ENCODE assay signal across 9 cellular contexts in the genomic region with DNA sequence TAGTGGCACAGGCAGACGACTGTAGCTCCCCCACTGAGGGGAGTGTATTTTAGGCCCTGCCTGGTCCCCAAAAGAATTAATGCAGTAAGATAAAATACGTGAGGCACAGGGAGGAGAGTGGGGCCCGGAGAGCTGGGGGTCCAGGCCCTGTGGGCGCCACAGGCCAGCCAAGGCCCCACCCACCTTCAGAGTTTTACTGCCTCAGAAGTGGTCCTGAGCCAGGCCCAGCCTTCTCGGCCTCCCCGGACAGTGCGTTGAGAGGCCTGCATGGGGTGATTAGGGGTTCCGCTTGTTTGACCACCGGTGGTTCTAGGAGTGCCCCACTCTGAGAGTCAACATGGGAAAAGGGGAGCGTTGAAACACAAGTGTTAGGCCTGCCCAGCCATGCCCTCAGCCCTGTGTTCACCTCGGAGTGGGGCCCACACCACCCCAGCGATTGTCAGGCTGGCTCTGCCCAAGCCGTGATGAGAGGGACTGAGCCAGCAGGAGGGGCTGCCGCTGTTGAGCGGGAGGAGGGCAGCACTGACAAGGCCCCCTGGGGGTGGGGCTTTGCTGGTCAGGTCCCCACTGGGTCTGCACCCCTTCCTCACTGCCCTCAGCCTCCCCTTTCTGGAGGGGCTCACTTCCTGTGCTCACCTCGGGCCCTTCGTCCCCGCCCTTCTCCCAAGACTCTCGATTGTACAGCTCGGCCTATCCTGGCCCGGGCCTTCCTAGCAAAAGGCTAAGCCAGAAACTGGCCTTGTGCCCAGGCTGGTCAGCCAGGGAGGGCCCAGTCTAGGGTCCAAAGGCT. TPM values are rescaled to one million over a fixed set of nuclear protein-coding genes. Genes with fewer than 3 reads are reported as not detected.
A peak's percentile ranks its signal among the peaks of the same experiment; 100 is the strongest.
DNase-seq lines count a peak whose midpoint lies in the region; ATAC-seq and TF ChIP-seq lines count a peak whose summit lies in the region.
"Had no signal": no experiment of that assay in that cellular context is flagged by ENCODE, and none has a peak within 500 bp of the region (broad histone marks: within the 10 kb centered on the region; RNA-seq: fewer than 3 reads in every experiment).

No MANE protein-coding gene starts in this region.

- H3K4me1 ChIP-seq in Panc1 (ENCODE audit: control insufficient read depth, insufficient read depth, low read length) (peaks cover 36% of the 10 kb centered on the region), endodermal cell (ENCODE audit: control insufficient read depth, insufficient read depth, low read length) (peaks cover 11% of the 10 kb centered on the region), tibial artery (peaks cover 0 to 65% (median 55%) of the 10 kb centered on the region in 4 donors)

- no peak for TF ChIP-seq POLR2A in GM18505 (IDR thresholded peaks at IDR 0.05; ENCODE audit: borderline replicate concordance, extremely low read depth, insufficient read depth, insufficient read length)

- H3K27me3 Mint-ChIP-seq in endodermal cell (ENCODE audit: insufficient read depth) = no peaks in the 10 kb centered on the region

- DNase-seq in Panc1 (ENCODE audit: low read depth, low spot score) = no peak
- DNase-seq in endodermal cell = no peak
- DNase-seq in medulla oblongata (ENCODE audit: extremely low spot score) = peak; percentile 46
- DNase-seq in tibial artery = no peak
- DNase-seq in activated CD4-positive, CD25-positive, alpha-beta regulatory T cell (lab: John Stamatoyannopoulos, UW) = no peak
- DNase-seq: activated gamma-delta T cell had no signal

- in situ Hi-C loops in Panc1 (cut with HindIII; ENCODE audit: low pct_unique_long_range_greater_than_20kb, low sequenced_read_pairs) = no loop called here

- POLR2A ChIA-PET in Panc1 (lab: Charles Lee) = no interaction called here

- ATAC-seq in Panc1 = peak; percentile 17; the same call in 1 of the 2 replicates
- ATAC-seq in HG02588 (IDR thresholded peaks at IDR 0.05; ENCODE audit: unreplicated experiment) = no peak
- no peak for ATAC-seq in GM18505 (IDR thresholded peaks at IDR 0.05; ENCODE audit: unreplicated experiment)

- peaks cover 17% of the 10 kb centered on the region for H3K36me3 Mint-ChIP-seq in endodermal cell (ENCODE audit: low read depth)

- intact Hi-C loops in Panc1 (cut with micrococcal nuclease; ENCODE audit: unreplicated experiment) (no loop called here), tibial artery (cut with DNase I; ENCODE audit: low total_unique reads) (loop anchor here (2.0 kb wide), 1 partner anchor 29 kb away; no protein-coding TSS in a partner anchor)

- H3K4me1 Mint-ChIP-seq in endodermal cell = peaks cover 8% of the 10 kb centered on the region

- no TSS peak for BruUV-seq in Panc1 (replicated peaks; lab: Mats Ljungman, UMichigan)

- CTCF ChIA-PET in Panc1 (lab: Charles Lee) = interaction anchor here (0.7 to 1.3 kb wide), 4 partner anchors 15 to 34 kb away, joined by 3 read pairs; no protein-coding TSS in a partner anchor

- no peaks in the 10 kb centered on the region for H3K9me3 Mint-ChIP-seq in endodermal cell

- H3K4me3 ChIP-seq in Panc1 (ENCODE audit: low read depth in 2 of 2, low read length in 2 of 2) (no peak overlapping the region), endodermal cell (ENCODE audit: low read length) (no peak overlapping the region), tibial artery (no peak overlapping the region)
- H3K4me3 ChIP-seq: PC-9 had no signal

- TF ChIP-seq CTCF in Panc1 (IDR thresholded peaks at IDR 0.05) (no peak), endodermal cell (conservative IDR thresholded peaks at IDR 0.05) (no peak), tibial artery (IDR thresholded peaks at IDR 0.05) (no peak)

- 80 to 86% methylated on average over 11 to 21 of the region's 21 CpGs for WGBS in endodermal cell (ENCODE audit: insufficient coverage in 1 of 2, insufficient read length in 1 of 2), 2 experiments

- no peak overlapping the region for H3K9ac ChIP-seq in endodermal cell (ENCODE audit: extremely low read depth, low read length, poor library complexity, severe bottlenecking)

- H3K9me3 ChIP-seq in Panc1 (ENCODE audit: control insufficient read depth, insufficient read depth, low read depth, low read length) (no peaks in the 10 kb centered on the region), endodermal cell (ENCODE audit: control insufficient read depth, low read length) (no peaks in the 10 kb centered on the region), tibial artery (no peaks in the 10 kb centered on the region)

- no peak overlapping the region for H3K27ac Mint-ChIP-seq in endodermal cell

- no peaks in the 10 kb centered on the region for H3K27me3 ChIP-seq in Panc1 (ENCODE audit: control insufficient read depth, insufficient read depth, low read length)
- H3K27me3 ChIP-seq in endodermal cell (ENCODE audit: control insufficient read depth, insufficient read depth, low read length, poor library complexity, severe bottlenecking) = no peaks in the 10 kb centered on the region
- H3K27me3 ChIP-seq in tibial artery = no peaks in the 10 kb centered on the region

- H3K27ac ChIP-seq in Panc1 (ENCODE audit: low read length) = peak overlapping the region; percentile 57
- H3K27ac ChIP-seq in endodermal cell (ENCODE audit: low read depth, low read length) = peak overlapping the region; percentile 87
- H3K27ac ChIP-seq in tibial artery = peak overlapping the region; percentile 84 to 90
- H3K27ac ChIP-seq: PC-9 had no signal

- H3K36me3 ChIP-seq in Panc1 (ENCODE audit: control insufficient read depth, insufficient read depth, low read length) (no peaks in the 10 kb centered on the region; the same call in 1 of the 2 replicates), endodermal cell (ENCODE audit: control insufficient read depth, insufficient read depth, low read length) (peaks cover 19% of the 10 kb centered on the region), tibial artery (peaks cover 4 to 7% (median 5%) of the 10 kb centered on the region in 3 donors)

- no peak overlapping the region for H3K4me3 Mint-ChIP-seq in endodermal cell

RNA-seq across cellular contexts. Expression of gene CKB, which starts 4.8 kb away (rescaled TPM):
- total RNA-seq in Panc1 (2021; ENCODE audit: unreplicated experiment) = 436 TPM
- 1,631 TPM for polyA plus RNA-seq in Panc1 (2012; ENCODE audit: insufficient read length)
- 100 to 1,000 TPM; 602 to 920 TPM for total RNA-seq in endodermal cell
- 1,216 TPM for polyA plus RNA-seq in endodermal cell (2013, experiment 1 of 2)
- 1,012 TPM for polyA plus RNA-seq in endodermal cell (2013, experiment 2 of 2)

RNA-seq across cellular contexts. Expression of gene TRMT61A, which starts 11.2 kb away (rescaled TPM):
- total RNA-seq in Panc1 (2021; ENCODE audit: unreplicated experiment) (22.9 TPM), endodermal cell (1 to 10 TPM; 7.4 to 7.9 TPM)
- polyA plus RNA-seq in Panc1 (2012; ENCODE audit: insufficient read length) = 23.8 TPM
- polyA plus RNA-seq in endodermal cell (2013, experiment 1 of 2) = 4.5 TPM
- 4.1 TPM for polyA plus RNA-seq in endodermal cell (2013, experiment 2 of 2)

RNA-seq across cellular contexts. Expression of gene BAG5, which starts 44.6 kb away (rescaled TPM):
- total RNA-seq in Panc1 (2021; ENCODE audit: unreplicated experiment) (22.5 TPM), endodermal cell (10 to 100 TPM; 27.6 to 28.1 TPM)
- 9.1 TPM for polyA plus RNA-seq in Panc1 (2012; ENCODE audit: insufficient read length)
- 20.2 TPM for polyA plus RNA-seq in endodermal cell (2013, experiment 1 of 2)
- polyA plus RNA-seq in endodermal cell (2013, experiment 2 of 2) = 20.5 TPM

RNA-seq across cellular contexts. Expression of gene COA8, which starts 44.9 kb away (rescaled TPM):
- total RNA-seq in Panc1 (2021; ENCODE audit: unreplicated experiment) (42.2 TPM), endodermal cell (10 to 100 TPM; 30.1 to 39.8 TPM)
- 34.1 TPM for polyA plus RNA-seq in Panc1 (2012; ENCODE audit: insufficient read length)
- 34.9 TPM for polyA plus RNA-seq in endodermal cell (2013, experiment 1 of 2)
- polyA plus RNA-seq in endodermal cell (2013, experiment 2 of 2) = 38.8 TPM
